ENCODE assay signal across 15 cellular contexts in the genomic region with DNA sequence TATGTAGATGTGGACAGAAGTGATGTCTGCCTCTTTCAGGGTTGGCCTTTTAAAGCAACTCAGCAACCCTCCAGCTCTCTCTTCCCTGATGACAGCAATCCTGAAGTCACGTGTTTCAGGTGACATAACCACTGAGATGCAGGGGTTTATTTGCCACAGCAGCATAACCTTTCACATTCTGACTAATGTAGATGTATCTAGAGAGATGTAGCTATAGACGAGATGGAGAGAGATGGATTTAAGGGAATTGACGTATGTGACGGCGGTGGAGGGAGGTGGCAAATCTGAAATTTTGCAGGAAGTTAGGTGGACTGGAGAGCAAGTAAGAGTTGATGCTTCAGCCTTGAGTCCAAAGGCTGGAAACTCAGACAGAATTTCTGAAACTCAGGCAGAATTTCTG.
DNase-seq lines count a peak whose midpoint lies in the region; ATAC-seq and TF ChIP-seq lines count a peak whose summit lies in the region.
"Had no signal": no experiment of that assay in that cellular context is flagged by ENCODE, and none has a peak within 500 bp of the region (broad histone marks: within the 10 kb centered on the region; RNA-seq: fewer than 3 reads in every experiment).

No MANE protein-coding gene starts in this region.

- H3K9me3 ChIP-seq in esophagus squamous epithelium (no peaks in the 10 kb centered on the region), upper lobe of left lung (no peaks in the 10 kb centered on the region)
- no peaks in the 10 kb centered on the region for H3K9me3 ChIP-seq in effector memory CD4-positive, alpha-beta T cell (ENCODE audit: control insufficient read depth, low read length)
- H3K9me3 ChIP-seq: mucosa of descending colon had no signal

- CTCF ChIA-PET in activated naive CD4-positive, alpha-beta T cell treated with anti-CD3 and anti-CD28 coated beads, Interleukin-2, amount 10 ng/mL, durations not matched to agents 7 days and 5 days (lab: Charles Lee), result interaction anchor here (0.7 kb wide), 2 partner anchors 10 to 723 kb away, joined by 3 read pairs; no protein-coding TSS in a partner anchor

- ATAC-seq in upper lobe of left lung (ENCODE audit: low FRiP score in 2 of 2) (no peak), HG03565 (IDR thresholded peaks at IDR 0.05; ENCODE audit: unreplicated experiment) (no peak)
- ATAC-seq: CD8-positive, alpha-beta T cell; mucosa of descending colon had no signal

- H3K27ac ChIP-seq in esophagus squamous epithelium, result peak overlapping the region; percentile 25 to 86 (median 80)
- H3K27ac ChIP-seq in upper lobe of left lung, result peak overlapping the region; percentile 14 to 67 (median 40)
- no peak overlapping the region for H3K27ac ChIP-seq in effector memory CD4-positive, alpha-beta T cell (ENCODE audit: insufficient read depth, low read length, poor library complexity, severe bottlenecking)

- TF ChIP-seq CTCF in esophagus squamous epithelium (IDR thresholded peaks at IDR 0.05), result no peak
- TF ChIP-seq CTCF in neural crest cell (conservative IDR thresholded peaks at IDR 0.05), result no peak
- TF ChIP-seq CTCF in upper lobe of left lung (IDR thresholded peaks at IDR 0.05), result no peak

- peaks cover 4 to 96% (median 63%) of the 10 kb centered on the region in 3 donors for H3K4me1 ChIP-seq in esophagus squamous epithelium
- peaks cover 29 to 38% (median 33%) of the 10 kb centered on the region in 4 donors for H3K4me1 ChIP-seq in upper lobe of left lung
- H3K4me1 ChIP-seq in effector memory CD4-positive, alpha-beta T cell (ENCODE audit: control insufficient read depth, insufficient read depth, low read length, poor library complexity, severe bottlenecking), result no peaks in the 10 kb centered on the region

- H3K27ac Mint-ChIP-seq in activated naive CD4-positive, alpha-beta T cell treated with anti-CD3 and anti-CD28 coated beads, Interleukin-2, amount 10 ng/mL, durations not matched to agents 7 days and 5 days, result no peak overlapping the region
- H3K27ac Mint-ChIP-seq in neural crest cell (ENCODE audit: unreplicated experiment), result peak overlapping the region; percentile 0
- H3K27ac Mint-ChIP-seq: activated CD4-positive, alpha-beta T cell treated with anti-CD3 and anti-CD28 coated beads, Interleukin-2, amount 10 ng/mL, durations not matched to agents 24 days and 14 days; activated T-cell treated with anti-CD3 and anti-CD28 coated beads, Interleukin-2, amount 50 U/mL, for 24 hours; CD8-positive, alpha-beta T cell; progenitor cell of endocrine pancreas had no signal

- H3K27me3 Mint-ChIP-seq in activated naive CD4-positive, alpha-beta T cell treated with anti-CD3 and anti-CD28 coated beads, Interleukin-2, amount 10 ng/mL, durations not matched to agents 7 days and 5 days, result peaks cover 1% of the 10 kb centered on the region
- H3K27me3 Mint-ChIP-seq in neural crest cell (ENCODE audit: low read depth), result no peaks in the 10 kb centered on the region
- H3K27me3 Mint-ChIP-seq: activated CD4-positive, alpha-beta T cell treated with anti-CD3 and anti-CD28 coated beads, Interleukin-2, amount 10 ng/mL, durations not matched to agents 24 days and 14 days; activated T-cell treated with anti-CD3 and anti-CD28 coated beads, Interleukin-2, amount 50 U/mL, for 24 hours; progenitor cell of endocrine pancreas had no signal

- no peak for TF ChIP-seq EP300 in upper lobe of left lung (IDR thresholded peaks at IDR 0.05)

- WGBS in esophagus squamous epithelium, 2 donors, result 91 to 92% methylated on average over 5 of the region's 5 CpGs
- WGBS in upper lobe of left lung, 2 donors, result 96 to 97% methylated on average over 5 of the region's 5 CpGs

- intact Hi-C loops in esophagus squamous epithelium (cut with DNase I), result no loop called here

- H3K4me3 ChIP-seq in esophagus squamous epithelium (no peak overlapping the region), upper lobe of left lung (no peak overlapping the region)
- H3K4me3 ChIP-seq in effector memory CD4-positive, alpha-beta T cell (ENCODE audit: insufficient read depth, low read depth, low read length, poor library complexity, severe bottlenecking), result no peak overlapping the region
- H3K4me3 ChIP-seq: mucosa of descending colon had no signal

- DNase-seq in activated naive CD4-positive, alpha-beta T cell treated with anti-CD3 and anti-CD28 coated beads, Interleukin-2, amount 10 ng/mL, durations not matched to agents 7 days and 5 days, result peak; percentile 17
- DNase-seq in activated naive CD4-positive, alpha-beta T cell (lab: John Stamatoyannopoulos, UW), result no peak
- DNase-seq in esophagus squamous epithelium (lab: John Stamatoyannopoulos, UW) (no peak), neural crest cell (ENCODE audit: low read depth, low spot score) (no peak), upper lobe of left lung (peak in 1 of 2 donors; percentile 0), T-helper 9 cell (no peak)
- no peak for DNase-seq in effector memory CD4-positive, alpha-beta T cell
- DNase-seq: activated CD4-positive, alpha-beta T cell treated with anti-CD3 and anti-CD28 coated beads, Interleukin-2, amount 10 ng/mL, durations not matched to agents 24 days and 14 days; activated T-cell treated with anti-CD3 and anti-CD28 coated beads, Interleukin-2, amount 50 U/mL, for 24 hours; mucosa of descending colon; NCI-H1694; SHP77 treated with DMSO at 0.1 percent for 48 hours had no signal

- no peaks in the 10 kb centered on the region for H3K36me3 Mint-ChIP-seq in activated naive CD4-positive, alpha-beta T cell treated with anti-CD3 and anti-CD28 coated beads, Interleukin-2, amount 10 ng/mL, durations not matched to agents 7 days and 5 days
- no peaks in the 10 kb centered on the region for H3K36me3 Mint-ChIP-seq in neural crest cell (ENCODE audit: low read depth)
- H3K36me3 Mint-ChIP-seq: CD8-positive, alpha-beta T cell had no signal

- no peak overlapping the region for H3K4me3 Mint-ChIP-seq in activated naive CD4-positive, alpha-beta T cell treated with anti-CD3 and anti-CD28 coated beads, Interleukin-2, amount 10 ng/mL, durations not matched to agents 7 days and 5 days
- no peak overlapping the region for H3K4me3 Mint-ChIP-seq in neural crest cell
- H3K4me3 Mint-ChIP-seq: activated CD4-positive, alpha-beta T cell treated with anti-CD3 and anti-CD28 coated beads, Interleukin-2, amount 10 ng/mL, durations not matched to agents 24 days and 14 days; activated T-cell treated with anti-CD3 and anti-CD28 coated beads, Interleukin-2, amount 50 U/mL, for 24 hours; CD8-positive, alpha-beta T cell had no signal

- H3K9me3 Mint-ChIP-seq in activated naive CD4-positive, alpha-beta T cell treated with anti-CD3 and anti-CD28 coated beads, Interleukin-2, amount 10 ng/mL, durations not matched to agents 7 days and 5 days, result no peaks in the 10 kb centered on the region
- no peaks in the 10 kb centered on the region for H3K9me3 Mint-ChIP-seq in neural crest cell
- H3K9me3 Mint-ChIP-seq: CD8-positive, alpha-beta T cell had no signal

- H3K27me3 ChIP-seq in esophagus squamous epithelium, result no peaks in the 10 kb centered on the region
- no peaks in the 10 kb centered on the region for H3K27me3 ChIP-seq in upper lobe of left lung
- H3K27me3 ChIP-seq in effector memory CD4-positive, alpha-beta T cell (replicated peaks; ENCODE audit: control insufficient read depth, insufficient read depth, low read length, poor library complexity, severe bottlenecking), result no peaks in the 10 kb centered on the region

- TF ChIP-seq POLR2A in esophagus squamous epithelium (IDR thresholded peaks at IDR 0.05), result no peak
- no peak for TF ChIP-seq POLR2A in upper lobe of left lung (IDR thresholded peaks at IDR 0.05)

- H3K36me3 ChIP-seq in esophagus squamous epithelium (no peaks in the 10 kb centered on the region), upper lobe of left lung (no peaks in the 10 kb centered on the region)
- H3K36me3 ChIP-seq in effector memory CD4-positive, alpha-beta T cell (ENCODE audit: control insufficient read depth, insufficient read depth, low read length), result no peaks in the 10 kb centered on the region

- H3K4me1 Mint-ChIP-seq in activated naive CD4-positive, alpha-beta T cell treated with anti-CD3 and anti-CD28 coated beads, Interleukin-2, amount 10 ng/mL, durations not matched to agents 7 days and 5 days, result peaks cover 19% of the 10 kb centered on the region
- H3K4me1 Mint-ChIP-seq in neural crest cell, result peaks cover 69% of the 10 kb centered on the region
